Comparison of ENCODE assay signal across 9 cellular contexts in the genomic region with DNA sequence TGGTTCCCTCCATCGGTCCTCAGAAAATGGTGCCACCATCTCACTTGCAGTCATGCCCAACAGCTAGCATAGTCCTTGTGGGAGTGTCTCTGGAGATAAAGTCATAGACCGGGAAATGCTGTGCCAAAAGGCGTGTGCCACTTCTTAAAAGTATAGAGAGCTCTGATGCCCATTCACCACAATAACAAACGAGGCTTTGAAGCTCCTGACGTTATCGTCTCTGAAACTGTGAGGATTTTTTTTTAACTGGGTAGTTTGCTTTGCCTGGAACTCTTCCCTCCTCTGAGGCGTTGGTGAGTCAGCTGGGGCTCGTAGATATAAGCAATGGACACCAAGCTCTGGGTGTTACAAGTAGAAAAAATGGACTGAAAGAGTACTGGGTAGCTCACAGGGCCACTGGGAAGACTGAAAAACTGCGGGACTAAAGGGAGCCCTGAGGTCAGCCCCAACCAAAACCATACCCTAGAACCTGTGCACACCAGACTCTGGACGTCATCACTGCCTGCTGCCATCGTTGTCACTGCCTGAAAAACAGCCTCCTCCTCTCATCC.
DNase-seq lines count a peak whose midpoint lies in the region; ATAC-seq and TF ChIP-seq lines count a peak whose summit lies in the region.
"Had no signal": no experiment of that assay in that cellular context is flagged by ENCODE, and none has a peak within 500 bp of the region (broad histone marks: within the 10 kb centered on the region; RNA-seq: fewer than 3 reads in every experiment).

No MANE protein-coding gene starts in this region.

- TF ChIP-seq EP300 in tibial nerve (IDR thresholded peaks at IDR 0.05) = no peak

- H3K27ac Mint-ChIP-seq in chondrocyte (ENCODE audit: unreplicated experiment) = peak overlapping the region; percentile 94

- no peaks in the 10 kb centered on the region for H3K36me3 Mint-ChIP-seq in chondrocyte (ENCODE audit: low read depth)

- H3K4me1 ChIP-seq in spleen (peaks cover 5 to 49% (median 34%) of the 10 kb centered on the region in 6 donors), tibial nerve (peaks cover 0 to 16% (median 7%) of the 10 kb centered on the region in 4 donors)

- no peaks in the 10 kb centered on the region for H3K27me3 ChIP-seq in spleen (replicated peaks in 1 of 7)
- no peaks in the 10 kb centered on the region for H3K27me3 ChIP-seq in tibial nerve

- WGBS in spleen, 5 donors = 84 to 95% (median 87%) methylated on average over 11 of the region's 11 CpGs
- 72% methylated on average over 11 of the region's 11 CpGs for WGBS in tibial nerve, 2 donors

- no peaks in the 10 kb centered on the region for H3K9me3 Mint-ChIP-seq in chondrocyte (ENCODE audit: low read depth)

- H3K36me3 ChIP-seq in spleen = no peaks in the 10 kb centered on the region
- no peaks in the 10 kb centered on the region for H3K36me3 ChIP-seq in tibial nerve

- no peak for TF ChIP-seq CTCF in chondrocyte (IDR thresholded peaks at IDR 0.05)
- TF ChIP-seq CTCF in spleen (IDR thresholded peaks at IDR 0.05 in 8 of 11, conservative IDR thresholded peaks at IDR 0.05 in 3 of 11) = no peak
- no peak for TF ChIP-seq CTCF in tibial nerve (IDR thresholded peaks at IDR 0.05)

- ATAC-seq in activated CD4-positive, CD25-positive, alpha-beta regulatory T cell treated with anti-CD3 and anti-CD28 coated beads, Interleukin-2, amount 50 U/mL, for 24 hours = peak; percentile 55 to 58
- ATAC-seq in GM18858 (IDR thresholded peaks at IDR 0.05; ENCODE audit: unreplicated experiment) (no peak), sciatic nerve (no peak)

- TF ChIP-seq POLR2A in spleen (IDR thresholded peaks at IDR 0.05) (no peak), tibial nerve (IDR thresholded peaks at IDR 0.05) (no peak)

- intact Hi-C loops in spleen (cut with DNase I; ENCODE audit: low total_unique reads) = no loop called here
- intact Hi-C loops in sciatic nerve (cut with DNase I) = no loop called here

- H3K27ac ChIP-seq in spleen = peak overlapping the region in 5 of 8 donors; percentile 49 to 76 (median 68)
- H3K27ac ChIP-seq in tibial nerve = peak overlapping the region in 2 of 4 donors; percentile 62 to 66

- H3K4me1 Mint-ChIP-seq in chondrocyte (ENCODE audit: low read depth) = no peaks in the 10 kb centered on the region

- H3K4me3 ChIP-seq in spleen (no peak overlapping the region), tibial nerve (no peak overlapping the region)

- H3K4me3 Mint-ChIP-seq in chondrocyte (ENCODE audit: unreplicated experiment) = no peak overlapping the region

- H3K9me3 ChIP-seq in spleen (no peaks in the 10 kb centered on the region), tibial nerve (no peaks in the 10 kb centered on the region)

- DNase-seq in GM03348 (ENCODE audit: low spot score) (peak; percentile 61), chondrocyte (ENCODE audit: low spot score) (no peak), spleen (no peak), sciatic nerve (ENCODE audit: low spot score) (no peak), SHP77 treated with DMSO at 0.1 percent for 48 hours (lab: John Stamatoyannopoulos, UW) (no peak), tibial nerve (ENCODE audit: low spot score in 2 of 2) (no peak)
- DNase-seq: SIG-M5 had no signal

- no peaks in the 10 kb centered on the region for H3K27me3 Mint-ChIP-seq in chondrocyte (ENCODE audit: low read depth)

Comparison
In these comparisons a context has a peak if more than half of its experiments do, and no peak if none do; other contexts are left out.
1. ATAC-seq: peak in activated CD4-positive, CD25-positive, alpha-beta regulatory T cell treated with anti-CD3 and anti-CD28 coated beads, Interleukin-2, amount 50 U/mL, for 24 hours (2 of 2); none in GM18858 (single experiment) and sciatic nerve (single experiment).